Comparison of ENCODE assay signal across 17 cellular contexts in the genomic region with DNA sequence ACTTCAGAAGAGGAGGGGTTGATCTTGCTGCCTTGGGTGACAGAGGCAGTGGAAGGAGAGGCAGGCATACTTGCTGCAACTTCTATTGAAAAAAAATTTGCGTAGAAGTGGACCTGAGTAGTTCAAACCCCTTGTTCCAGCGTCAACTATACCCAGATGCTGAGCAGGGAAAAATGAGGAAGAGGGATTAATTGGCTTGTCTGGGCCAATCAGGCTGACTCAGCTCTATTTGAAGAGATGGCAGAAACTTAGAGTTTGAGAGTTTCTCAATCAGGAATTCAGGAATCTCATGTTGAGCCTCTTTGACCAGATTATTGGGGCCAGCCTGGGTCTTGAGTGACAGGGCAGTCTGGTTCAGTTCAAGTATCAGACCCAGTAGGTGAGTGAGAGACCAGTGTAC. TPM values are rescaled to one million over a fixed set of nuclear protein-coding genes. Genes with fewer than 3 reads are reported as not detected.
A peak's percentile ranks its signal among the peaks of the same experiment; 100 is the strongest.
DNase-seq lines count a peak whose midpoint lies in the region; ATAC-seq, FAIRE-seq and TF ChIP-seq lines count a peak whose summit lies in the region.
"Had no signal": no experiment of that assay in that cellular context is flagged by ENCODE, and none has a peak within 500 bp of the region (broad histone marks: within the 10 kb centered on the region; RNA-seq: fewer than 3 reads in every experiment).

No MANE protein-coding gene starts in this region.

- H3K27ac Mint-ChIP-seq in neural progenitor cell, result no peak overlapping the region

- H3K9me3 ChIP-seq in psoas muscle, result no peaks in the 10 kb centered on the region
- no peaks in the 10 kb centered on the region for H3K9me3 ChIP-seq in neural progenitor cell (ENCODE audit: low read depth)
- H3K9me3 ChIP-seq: SJSA1, thoracic aorta had no signal

- 73 to 93% (median 82%) methylated on average over 2 of the region's 2 CpGs for WGBS in psoas muscle, 3 donors

- intact Hi-C loops in psoas muscle (cut with DNase I), result no loop called here

- TF ChIP-seq CTCF in bronchial epithelial cell (IDR thresholded peaks at IDR 0.05; ENCODE audit: insufficient read depth, low read length, severe bottlenecking), result no peak
- no peak for TF ChIP-seq CTCF in psoas muscle (IDR thresholded peaks at IDR 0.05)
- no peak for TF ChIP-seq CTCF in neural progenitor cell (IDR thresholded peaks at IDR 0.05)

- no peaks in the 10 kb centered on the region for H3F3A ChIP-seq in neural progenitor cell (ENCODE audit: low read depth)

- H2AFZ ChIP-seq in neural progenitor cell (replicated peaks), result no peak overlapping the region

- no peak for FAIRE-seq in bronchial epithelial cell (lab: Jason Lieb, UNC)
- FAIRE-seq: small intestine had no signal

- H3K79me2 ChIP-seq in neural progenitor cell (ENCODE audit: low read depth), result peaks cover 81% of the 10 kb centered on the region

- no peaks in the 10 kb centered on the region for H3K9me3 Mint-ChIP-seq in neural progenitor cell

- H3K27ac ChIP-seq in psoas muscle, result peak overlapping the region; percentile 60
- H3K27ac ChIP-seq in neural progenitor cell, result no peak overlapping the region
- H3K27ac ChIP-seq: SJSA1, thoracic aorta had no signal

- DNase-seq in SIG-M5 treated with dmso at 0.1 percent for 504 hours (lab: John Stamatoyannopoulos, UW; ENCODE audit: unreplicated experiment), result peak; percentile 44
- no peak for DNase-seq in SIG-M5 (lab: John Stamatoyannopoulos, UW)
- DNase-seq in LHCN-M2 (ENCODE audit: low read depth), result peak; percentile 9
- DNase-seq in bronchial epithelial cell (ENCODE audit: low read depth), result peak; percentile 38
- no peak for DNase-seq in psoas muscle
- no peak for DNase-seq in kidney glomerular epithelial cell (lab: John Stamatoyannopoulos, UW)
- DNase-seq in neural progenitor cell (ENCODE audit: low spot score), result no peak
- DNase-seq in DMS53 treated with DMSO at 0.1 percent for 48 hours (lab: John Stamatoyannopoulos, UW; ENCODE audit: unreplicated experiment), result no peak
- DNase-seq: 8988T; activated CD4-positive, alpha-beta T cell treated with anti-CD3 and anti-CD28 coated beads for 1 hour; mammary epithelial cell; NCI-H2081 treated with DMSO at 0.1 percent for 48 hours; NCI-H748 treated with DMSO at 0.1 percent for 48 hours; occipital lobe had no signal

- H3K36me3 Mint-ChIP-seq in neural progenitor cell, result peaks cover 22% of the 10 kb centered on the region

- no peak overlapping the region for H3K9ac ChIP-seq in neural progenitor cell

- H3K4me3 ChIP-seq in bronchial epithelial cell (ENCODE audit: low read depth, low read length) (no peak overlapping the region), psoas muscle (no peak overlapping the region), neural progenitor cell (no peak overlapping the region)
- H3K4me3 ChIP-seq: SJSA1, thoracic aorta had no signal

- peaks cover 30% of the 10 kb centered on the region for H3K4me1 ChIP-seq in psoas muscle
- no peaks in the 10 kb centered on the region for H3K4me1 ChIP-seq in neural progenitor cell
- H3K4me1 ChIP-seq: SJSA1 had no signal

- H3K4me2 ChIP-seq in neural progenitor cell, result no peak overlapping the region

- H3K4me3 Mint-ChIP-seq in neural progenitor cell, result no peak overlapping the region

- H3K36me3 ChIP-seq in bronchial epithelial cell (ENCODE audit: control insufficient read depth, insufficient read depth, low read length) (peaks cover 7% of the 10 kb centered on the region), psoas muscle (ENCODE audit: insufficient read depth in 1 of 2, low read depth in 1 of 2) (peaks cover 8 to 55% of the 10 kb centered on the region in 2 donors), neural progenitor cell (peaks cover 8% of the 10 kb centered on the region)

- H3K27me3 Mint-ChIP-seq in neural progenitor cell (ENCODE audit: insufficient read depth, low read depth), result no peaks in the 10 kb centered on the region

- H4K20me1 ChIP-seq in neural progenitor cell (ENCODE audit: low read depth), result peaks cover 26% of the 10 kb centered on the region

- H3K27me3 ChIP-seq in bronchial epithelial cell (ENCODE audit: control insufficient read depth, insufficient read depth, low read length) (no peaks in the 10 kb centered on the region), psoas muscle (ENCODE audit: insufficient read depth in 3 of 3, low read length in 2 of 3) (no peaks in the 10 kb centered on the region), neural progenitor cell (no peaks in the 10 kb centered on the region)
- H3K27me3 ChIP-seq: SJSA1 had no signal

- no peaks in the 10 kb centered on the region for H3K4me1 Mint-ChIP-seq in neural progenitor cell

- peak in 3 of 4 donors; percentile 31 to 43 (median 42) for ATAC-seq in psoas muscle

RNA-seq across cellular contexts. Expression of a gene that starts 17.6 kb away (rescaled TPM):
- total RNA-seq in LHCN-M2 (2014; rRNA removed) (35.5 and 38.3 TPM in 2 replicates), bronchial epithelial cell (14.7 and 15.3 TPM in 2 replicates), psoas muscle (10 to 100 TPM; 43.9 to 76.7 (median 57.1) TPM), neural progenitor cell (ENCODE audit: low replicate concordance) (64.0 and 68.9 TPM in 2 replicates)
- polyA plus RNA-seq in LHCN-M2 (2012), result 35.9 TPM
- 10 to 100 TPM; 34.5 to 53.6 (median 38.6) TPM for polyA plus RNA-seq in psoas muscle

RNA-seq across cellular contexts. Expression of a gene that starts 19.3 kb away (rescaled TPM):
- 0.98 and 1.6 TPM in 2 replicates for total RNA-seq in LHCN-M2 (2014; rRNA removed)
- 1.3 TPM for polyA plus RNA-seq in LHCN-M2 (2012)
- 11.1 and 30.0 TPM in 2 replicates for total RNA-seq in bronchial epithelial cell
- total RNA-seq in psoas muscle, result 1 to 10 TPM; 2.8 to 5.7 (median 3.9) TPM
- 1 to 10 TPM; 1.7 to 4.2 (median 3.5) TPM for polyA plus RNA-seq in psoas muscle
- 6.8 and 8.3 TPM in 2 replicates for total RNA-seq in neural progenitor cell (ENCODE audit: low replicate concordance)

RNA-seq across cellular contexts. Expression of a gene that starts 36.2 kb away (rescaled TPM):
- total RNA-seq in LHCN-M2 (2014; rRNA removed) (62.1 and 62.8 TPM in 2 replicates), bronchial epithelial cell (27.1 and 32.5 TPM in 2 replicates), psoas muscle (10 to 100 TPM; 63.3 to 75.6 (median 69.0) TPM), neural progenitor cell (ENCODE audit: low replicate concordance) (144 and 190 TPM in 2 replicates)
- 28.7 TPM for polyA plus RNA-seq in LHCN-M2 (2012)
- polyA plus RNA-seq in psoas muscle, result 10 to 100 TPM; 48.6 to 84.7 (median 56.4) TPM

RNA-seq across cellular contexts. Expression of a gene that starts 57.6 kb away (rescaled TPM):
- 1.5 and 3.4 TPM in 2 replicates for total RNA-seq in LHCN-M2 (2014; rRNA removed)
- polyA plus RNA-seq in LHCN-M2 (2012), result 3.6 TPM
- 0.51 and 0.79 TPM in 2 replicates for total RNA-seq in bronchial epithelial cell
- 10 to 100 TPM; 29.4 to 88.7 (median 51.0) TPM for total RNA-seq in psoas muscle
- polyA plus RNA-seq in psoas muscle, result 10 to 100 TPM; 21.4 to 41.6 (median 24.4) TPM
- total RNA-seq in neural progenitor cell (ENCODE audit: low replicate concordance), result 0.24 and 0.87 TPM in 2 replicates

Comparison
In these comparisons a context has a peak if more than half of its experiments do, and no peak if none do; other contexts are left out.
1. DNase-seq: peak in SIG-M5 treated with dmso at 0.1 percent for 504 hours (single experiment), LHCN-M2 (single experiment) and bronchial epithelial cell (single experiment); none in SIG-M5 (single experiment), psoas muscle (0 of 2), kidney glomerular epithelial cell (single experiment), neural progenitor cell (single experiment) and DMS53 treated with DMSO at 0.1 percent for 48 hours (single experiment).